In the genomic region with DNA sequence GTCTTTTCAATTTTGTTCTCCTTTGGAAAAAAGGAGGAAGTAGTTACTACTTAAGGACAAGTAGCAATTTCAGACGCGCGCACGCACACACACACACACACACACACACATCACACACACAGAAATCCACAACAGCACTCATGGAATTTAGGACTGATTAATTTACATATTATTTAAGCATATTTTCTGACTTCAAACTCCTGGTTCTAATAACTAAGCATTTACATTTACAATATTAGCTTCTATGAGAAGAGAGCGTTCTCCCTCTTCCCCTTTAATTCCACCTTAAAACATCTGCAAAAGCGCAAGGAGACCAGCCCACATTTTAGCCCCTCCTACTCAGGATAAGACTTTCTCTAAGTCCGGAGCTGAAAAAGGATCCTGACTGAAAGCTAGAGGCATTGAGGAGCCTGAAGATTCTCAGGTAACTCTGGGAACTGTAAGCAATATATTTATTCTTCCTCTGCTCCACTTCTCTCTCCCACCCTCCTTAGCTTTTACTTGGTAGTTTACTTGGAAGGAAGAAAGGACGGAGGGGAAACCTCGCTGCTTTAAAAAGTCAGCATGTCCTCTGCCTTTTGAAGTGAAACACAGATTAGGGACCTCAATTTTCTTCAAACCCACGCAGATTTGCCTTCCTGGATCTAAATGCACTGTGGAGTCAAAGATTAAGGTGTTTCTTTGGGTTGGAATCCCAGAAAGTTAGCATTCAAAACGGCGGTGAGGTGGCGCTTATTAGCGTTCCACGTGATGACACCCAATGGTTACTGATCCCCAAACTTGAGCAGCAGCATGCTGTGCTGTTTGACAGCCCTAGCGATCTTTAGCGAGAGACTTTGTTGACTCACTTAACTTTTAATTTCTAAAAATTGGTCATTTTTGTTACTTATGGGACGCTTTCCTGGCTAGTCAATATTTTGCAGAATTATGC, we compare ENCODE assay signal across 8 cellular contexts. TPM values are rescaled to one million over a fixed set of nuclear protein-coding genes. Genes with fewer than 3 reads are reported as not detected.
DNase-seq lines count a peak whose midpoint lies in the region; ATAC-seq and TF ChIP-seq lines count a peak whose summit lies in the region.

TSS of gene PLA2G4A (plus strand) at position 338 of the 931 bp plus-strand sequence. CDS start 25,406 bp downstream, outside the sequence.

- no peak for TF ChIP-seq POLR2A in adrenal gland (IDR thresholded peaks at IDR 0.05)

- H3K4me3 ChIP-seq in adrenal gland (peak within 1 kb of the TSS in 2 of 4 donors; percentile 50 to 61), psoas muscle (peak within 1 kb of the TSS; percentile 62)

- TF ChIP-seq CTCF in adrenal gland (IDR thresholded peaks at IDR 0.05) (no peak), psoas muscle (IDR thresholded peaks at IDR 0.05) (no peak)

- intact Hi-C loops in Right ventricle myocardium inferior (cut with DNase I) (no loop called here), cardiac septum (cut with DNase I) (no loop called here), adrenal gland (cut with DNase I) (no loop called here), left ventricle myocardium superior (cut with micrococcal nuclease) (no loop called here), psoas muscle (cut with DNase I) (no loop called here)

- 7 to 12% (median 11%) methylated on average over 18 of the region's 18 CpGs for WGBS in adrenal gland, 4 donors
- 8 to 12% (median 11%) methylated on average over 18 of the region's 18 CpGs for WGBS in psoas muscle, 3 donors

- H3K9me3 ChIP-seq in adrenal gland (replicated peaks in 1 of 3): no peaks in the 10 kb centered on the region
- no peaks in the 10 kb centered on the region for H3K9me3 ChIP-seq in psoas muscle

- ATAC-seq in Right ventricle myocardium inferior: peak; percentile 92
- peak; percentile 85 for ATAC-seq in HG02678 (IDR thresholded peaks at IDR 0.05; ENCODE audit: unreplicated experiment)
- ATAC-seq in left ventricle myocardium superior: peak; percentile 94
- peak in 1 of 4 donors; percentile 63 for ATAC-seq in psoas muscle

- H3K4me1 ChIP-seq in adrenal gland (replicated peaks in 1 of 2) (no peaks in the 10 kb centered on the region), psoas muscle (no peaks in the 10 kb centered on the region)

- H3K36me3 ChIP-seq in adrenal gland (replicated peaks in 1 of 2): no peaks in the 10 kb centered on the region
- H3K36me3 ChIP-seq in psoas muscle (ENCODE audit: insufficient read depth in 1 of 2, low read depth in 1 of 2): no peaks in the 10 kb centered on the region

- no peaks in the 10 kb centered on the region for H3K27me3 ChIP-seq in adrenal gland
- H3K27me3 ChIP-seq in psoas muscle (ENCODE audit: insufficient read depth in 3 of 3, low read length in 2 of 3): no peaks in the 10 kb centered on the region

- H3K27ac ChIP-seq in adrenal gland: peak within 1 kb of the TSS; percentile 16 to 79 (median 60)
- H3K27ac ChIP-seq in psoas muscle: peak within 1 kb of the TSS; percentile 33

- DNase-seq in Right ventricle myocardium inferior (ENCODE audit: missing footprints): peak; percentile 77
- no peak for DNase-seq in cardiac septum (ENCODE audit: low spot score)
- peak; percentile 36 for DNase-seq in NCI-H2227 treated with DMSO at 0.1 percent for 48 hours (lab: John Stamatoyannopoulos, UW)
- DNase-seq in adrenal gland: peak; percentile 19 to 57 (median 28)
- DNase-seq in left ventricle myocardium superior: peak; percentile 51
- DNase-seq in psoas muscle: peak in 1 of 2 donors; percentile 19
- DNase-seq in activated gamma-delta T cell treated with Interleukin-2 at 50 U/mL for 16 hours: no peak

RNA-seq across cellular contexts. Expression of gene PLA2G4A, which starts in this region (rescaled TPM):
- total RNA-seq in Right ventricle myocardium inferior (2.5 TPM), cardiac septum (1.3 TPM), adrenal gland (10 to 100 TPM; 12.3 to 53.1 (median 18.9) TPM), left ventricle myocardium superior (1.4 TPM), psoas muscle (under 1 TPM; 0.44 to 0.71 (median 0.59) TPM)
- polyA plus RNA-seq in adrenal gland (10 to 100 TPM in 2 of 3 donors, 1 to 10 TPM in 1; 4.2 to 17.9 (median 10.1) TPM), psoas muscle (under 1 TPM; 0.24 to 0.39 (median 0.34) TPM)

Comparison
In these comparisons a context has a peak if more than half of its experiments do, and no peak if none do; other contexts are left out.
1. DNase-seq: peak in Right ventricle myocardium inferior (single experiment), NCI-H2227 treated with DMSO at 0.1 percent for 48 hours (single experiment), adrenal gland (7 of 7) and left ventricle myocardium superior (single experiment); none in cardiac septum (single experiment) and activated gamma-delta T cell treated with Interleukin-2 at 50 U/mL for 16 hours (single experiment).